Comparison of ENCODE assay signal across 1 cellular context in genomic region chr7:150404172-150404784, GRCh38.
TF ChIP-seq lines count a peak whose summit lies in the region.

No MANE protein-coding gene starts in this region.

TF ChIP-seq in endothelial cell of umbilical vein, 7 proteins besides CTCF, POLR2A, EP300 and RAD21 (continued from another document):
- no peak for TF ChIP-seq GATA2 (IDR thresholded peaks at IDR 0.05; ENCODE audit: insufficient read depth, insufficient read length, low read depth, low read length)
- no peak for TF ChIP-seq MYC (IDR thresholded peaks at IDR 0.05; ENCODE audit: low read depth, low read length)
- TF ChIP-seq FOS (IDR thresholded peaks at IDR 0.05; ENCODE audit: borderline replicate concordance, insufficient read depth, low read length): no peak
- TF ChIP-seq POLR2AphosphoS5 (IDR thresholded peaks at IDR 0.05; ENCODE audit: insufficient read depth, low read depth, low read length): no peak
- TF ChIP-seq MAX (IDR thresholded peaks at IDR 0.05; ENCODE audit: insufficient read depth, insufficient read length): no peak
